12 cellular contexts compared by ENCODE assay signal in genomic region chr7:77006127-77007110, GRCh38. TPM values are rescaled to one million over a fixed set of nuclear protein-coding genes. Genes with fewer than 3 reads are reported as not detected.
"Had no signal": no experiment of that assay in that cellular context is flagged by ENCODE, and none has a peak within 500 bp of the region (broad histone marks: within the 10 kb centered on the region; RNA-seq: fewer than 3 reads in every experiment).

No MANE protein-coding gene starts in this region.

RNA-seq across cellular contexts. Expression of gene SPDYE17, which starts 25.7 kb away (rescaled TPM):
- total RNA-seq: activated CD4-positive, alpha-beta T cell treated with anti-CD3 and anti-CD28 coated beads for 36 hours; activated CD8-positive, alpha-beta T cell treated with anti-CD3 and anti-CD28 coated beads for 36 hours; activated T-cell treated with anti-CD3 and anti-CD28 coated beads, Interleukin-2, amount 50 U/mL, for 4 hours; adrenal gland; colonic mucosa; endothelial cell of umbilical vein; gastrocnemius medialis; lung microvascular endothelial cell; posterior vena cava; right atrium auricular region; SJCRH30; thoracic aorta had no signal
- polyA plus RNA-seq: adrenal gland, endothelial cell of umbilical vein had no signal

RNA-seq across cellular contexts. Expression of gene SPDYE18, which starts 55.9 kb away (rescaled TPM):
- total RNA-seq: right atrium auricular region, SJCRH30, thoracic aorta had no signal
- polyA plus RNA-seq: endothelial cell of umbilical vein had no signal
